8 cellular contexts compared by ENCODE assay signal in the genomic region with DNA sequence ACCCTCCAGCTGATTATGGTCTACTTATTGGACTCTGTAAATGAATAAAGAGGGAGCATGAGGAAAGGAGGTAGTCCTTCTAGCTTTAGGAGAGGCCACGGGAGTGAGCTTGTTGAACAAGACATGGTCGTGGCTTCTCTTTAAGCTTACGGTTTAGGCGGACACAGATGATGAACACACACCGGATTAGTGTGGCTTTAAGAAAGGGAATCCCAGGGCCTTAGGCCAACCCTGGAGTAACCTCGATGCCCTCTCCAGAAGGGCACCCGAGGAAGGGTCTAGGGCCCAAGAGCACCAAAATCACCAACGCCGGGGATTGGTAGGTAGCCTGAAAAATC. TPM values are rescaled to one million over a fixed set of nuclear protein-coding genes. Genes with fewer than 3 reads are reported as not detected.
DNase-seq lines count a peak whose midpoint lies in the region; ATAC-seq and TF ChIP-seq lines count a peak whose summit lies in the region.

No MANE protein-coding gene starts in this region.

- peaks cover 0 to 2% (median 0%) of the 10 kb centered on the region in 8 donors for H3K9me3 Mint-ChIP-seq in CD4-positive, alpha-beta memory T cell

- H4K20me1 ChIP-seq in KMS-11 (ENCODE audit: insufficient read depth) = no peaks in the 10 kb centered on the region

- peak; percentile 3 for ATAC-seq in GM21447 (IDR thresholded peaks at IDR 0.05; ENCODE audit: unreplicated experiment)

- H3K4me3 Mint-ChIP-seq in CD4-positive, alpha-beta memory T cell = peak overlapping the region; percentile 72 to 94 (median 77)

- peak overlapping the region; percentile 82 for H2AFZ ChIP-seq in KMS-11 (ENCODE audit: low read depth)

- no peak overlapping the region for H3K9ac ChIP-seq in KMS-11
- no peak overlapping the region for H3K9ac ChIP-seq in duodenal mucosa (ENCODE audit: low read depth in 1 of 2, low read length in 2 of 2)

- POLR2A ChIA-PET in CD4-positive, alpha-beta memory T cell (lab: Charles Lee; ENCODE audit: partially characterized antibody) = interaction anchor here (0.6 to 3.8 kb wide), 21 partner anchors 10 to 1352 kb away, joined by 3 to 172 read pairs (median 4); a partner anchor contains a TSS

- peak overlapping the region; percentile 85 for H3K27ac ChIP-seq in CD4-positive, alpha-beta memory T cell (ENCODE audit: low read depth, low read length)
- H3K27ac ChIP-seq in KMS-11 (no peak overlapping the region), duodenal mucosa (ENCODE audit: low read depth, low read length) (no peak overlapping the region)

- TF ChIP-seq CTCF in KMS-11 (conservative IDR thresholded peaks at IDR 0.05; ENCODE audit: low read depth, low read length) (no peak), retinal pigment epithelial cell (conservative IDR thresholded peaks at IDR 0.05; ENCODE audit: low read depth, low read length) (no peak)

- H3K27ac Mint-ChIP-seq in CD4-positive, alpha-beta memory T cell = peak overlapping the region; percentile 52 to 98 (median 89)

- H3K36me3 ChIP-seq in CD4-positive, alpha-beta memory T cell (ENCODE audit: insufficient read depth, low read length) = peaks cover 16% of the 10 kb centered on the region
- H3K36me3 ChIP-seq in KMS-11 (ENCODE audit: insufficient read depth) = peaks cover 23% of the 10 kb centered on the region; the same call in 1 of the 2 replicates
- peaks cover 13 to 27% of the 10 kb centered on the region in 2 donors for H3K36me3 ChIP-seq in duodenal mucosa (ENCODE audit: control insufficient read depth in 1 of 2, insufficient read depth in 2 of 2, low read length in 2 of 2)

- H3K4me3 ChIP-seq in CD4-positive, alpha-beta memory T cell (ENCODE audit: low read length in 2 of 2) = peak overlapping the region in 1 of 2 donors; percentile 85
- H3K4me3 ChIP-seq in KMS-11 (IDR thresholded peaks at IDR 0.05; ENCODE audit: insufficient read depth, low read depth, low read length) = no peak overlapping the region
- H3K4me3 ChIP-seq in duodenal mucosa (ENCODE audit: low read depth in 1 of 2, low read length in 2 of 2) = peak overlapping the region; percentile 65
- H3K4me3 ChIP-seq in retinal pigment epithelial cell (ENCODE audit: low read length) = peak overlapping the region; percentile 39

- peaks cover 32 to 52% (median 44%) of the 10 kb centered on the region in 4 donors for H3K4me1 Mint-ChIP-seq in CD4-positive, alpha-beta memory T cell

- CTCF ChIA-PET in CD4-positive, alpha-beta memory T cell (lab: Charles Lee; ENCODE audit: partially characterized antibody) = interaction anchor here (1.0 to 3.1 kb wide), 2 partner anchors 11 to 54 kb away, joined by 3 to 15 read pairs; no protein-coding TSS in a partner anchor

- H3K79me2 ChIP-seq in KMS-11 (ENCODE audit: insufficient read depth, low read depth) = peaks cover 22% of the 10 kb centered on the region

- H3K27me3 Mint-ChIP-seq in CD4-positive, alpha-beta memory T cell = peaks cover 0 to 1% of the 10 kb centered on the region in 2 donors

- peak overlapping the region; percentile 49 for H3K4me2 ChIP-seq in KMS-11

- peaks cover 18 to 37% of the 10 kb centered on the region in 2 donors for H3K36me3 Mint-ChIP-seq in CD4-positive, alpha-beta memory T cell

- intact Hi-C loops in CD4-positive, alpha-beta memory T cell (cut with micrococcal nuclease) = loop anchor here (1.0 to 5.0 kb wide), 6 partner anchors 10 to 1352 kb away; a partner anchor contains a TSS

- no peak for DNase-seq in CD4-positive, alpha-beta memory T cell
- no peak for DNase-seq in retinal pigment epithelial cell (ENCODE audit: low read depth)
- no peak for DNase-seq in inferior parietal cortex (ENCODE audit: extremely low spot score)
- no peak for DNase-seq in UCSD-AML1 (lab: John Stamatoyannopoulos, UW; ENCODE audit: unreplicated experiment)
- DNase-seq in 8988T = no peak

- peaks cover 41% of the 10 kb centered on the region for H3K4me1 ChIP-seq in CD4-positive, alpha-beta memory T cell (ENCODE audit: insufficient read depth, low read length)
- H3K4me1 ChIP-seq in KMS-11 (ENCODE audit: low read depth, poor library complexity, severe bottlenecking) (peaks cover 28% of the 10 kb centered on the region), duodenal mucosa (ENCODE audit: control insufficient read depth in 1 of 2, insufficient read depth in 2 of 2, low read length in 2 of 2) (peaks cover 31 to 37% of the 10 kb centered on the region in 2 donors)

- H3K9me3 ChIP-seq in CD4-positive, alpha-beta memory T cell (ENCODE audit: control insufficient read depth in 1 of 2, low read length in 2 of 2) = no peaks in the 10 kb centered on the region
- no peaks in the 10 kb centered on the region for H3K9me3 ChIP-seq in duodenal mucosa (ENCODE audit: control insufficient read depth in 1 of 2, low read length in 2 of 2)

- H3K27me3 ChIP-seq in CD4-positive, alpha-beta memory T cell (ENCODE audit: insufficient read depth, low read length) = no peaks in the 10 kb centered on the region
- H3K27me3 ChIP-seq in KMS-11 (ENCODE audit: insufficient read depth, low read depth) (no peaks in the 10 kb centered on the region), duodenal mucosa (ENCODE audit: control insufficient read depth in 1 of 2, insufficient read depth in 2 of 2, low read length in 2 of 2) (no peaks in the 10 kb centered on the region)

RNA-seq across cellular contexts. Expression of a gene that starts 39.4 kb away (rescaled TPM):
- total RNA-seq in CD4-positive, alpha-beta memory T cell = not detected
- not detected for polyA plus RNA-seq in CD4-positive, alpha-beta memory T cell

RNA-seq across cellular contexts. Expression of a gene that starts 52.7 kb away (rescaled TPM):
- 10 to 100 TPM; 25.7 to 26.9 TPM for total RNA-seq in CD4-positive, alpha-beta memory T cell
- 10 to 100 TPM in 1 of 2 donors, 1 to 10 TPM in 1; 6.4 to 12.0 TPM for polyA plus RNA-seq in CD4-positive, alpha-beta memory T cell
